Comparison of ENCODE assay signal across 21 cellular contexts in the genomic region with DNA sequence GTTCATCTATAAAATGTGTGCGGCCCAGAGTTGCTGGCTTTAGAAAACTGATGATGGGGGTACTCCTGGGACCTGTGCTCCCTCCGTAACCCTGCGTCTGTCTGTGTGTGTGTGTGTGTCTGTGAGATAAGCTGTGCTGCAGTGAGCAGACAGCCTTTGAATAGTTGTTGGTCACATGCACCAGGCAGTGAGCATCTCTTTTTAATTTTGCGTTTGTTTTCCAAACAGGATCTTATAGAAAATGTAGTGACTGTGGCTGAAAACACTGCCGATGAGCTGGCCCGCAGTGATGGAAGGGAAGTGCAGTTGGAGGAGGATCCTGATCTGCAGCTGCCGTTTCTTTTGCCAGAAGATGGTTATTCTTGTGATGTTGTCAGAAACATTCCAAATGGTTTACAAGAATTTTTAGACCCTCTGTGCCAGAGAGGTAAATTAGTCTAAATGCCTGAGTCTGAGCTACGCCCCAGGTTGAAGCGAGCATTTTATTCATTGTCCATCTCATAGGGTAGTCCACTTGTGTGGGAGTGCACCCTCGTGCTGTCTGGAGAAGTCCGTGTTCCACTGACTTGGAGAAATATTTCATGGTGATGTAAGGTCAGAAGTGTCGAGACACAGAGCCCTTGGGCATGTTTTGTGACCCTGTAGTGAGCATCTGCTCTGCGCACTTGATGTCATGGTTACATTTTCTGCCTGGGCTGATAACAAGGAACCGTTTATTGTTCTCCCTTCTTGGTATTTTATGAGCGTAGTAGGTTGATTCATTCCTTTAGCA.
"Had no signal": no experiment of that assay in that cellular context is flagged by ENCODE, and none has a peak within 500 bp of the region (broad histone marks: within the 10 kb centered on the region; RNA-seq: fewer than 3 reads in every experiment).

No MANE protein-coding gene starts in this region.

- H3K4me3 Mint-ChIP-seq: memory B cell; mesothelial cell of epicardium; nephron; stimulated activated effector memory CD8-positive, alpha-beta T cell treated with anti-CD3 and anti-CD28 coated beads, Interleukin-12 subunit alpha, Interleukin-12 subunit beta, amount 100 ng/mL, for 72 hours; type B pancreatic cell had no signal

- H3K27me3 Mint-ChIP-seq: memory B cell, naive B cell, type B pancreatic cell had no signal

- H3K4me1 ChIP-seq: esophagus squamous epithelium, foreskin keratinocyte, left ventricle myocardium inferior, lower lobe of right lung, right atrium auricular region, suprapubic skin, thyroid gland had no signal

- H3K27ac ChIP-seq: epithelial cell of prostate, esophagus squamous epithelium, foreskin keratinocyte, hepatocyte, left ventricle myocardium inferior, lower lobe of right lung, right atrium auricular region, suprapubic skin, thyroid gland had no signal

- DNase-seq: effector memory CD4-positive, alpha-beta T cell; esophagus squamous epithelium; foreskin keratinocyte; kidney; left cardiac atrium; left ventricle myocardium inferior; lower lobe of right lung; naive B cell; stimulated activated CD4-positive, alpha-beta T cell treated with anti-CD3 and anti-CD28 coated beads, Interleukin-4, amount 100 ng/mL, for 1 hour; stimulated activated CD8-positive, alpha-beta memory T cell treated with anti-CD3 and anti-CD28 coated beads, Interleukin-4, amount 100 ng/mL, for 48 hours; stimulated activated naive CD8-positive, alpha-beta T cell treated with anti-CD3 and anti-CD28 coated beads, Interleukin-15, Interleukin-2, amounts not matched to agents 100 U/mL and 50 U/mL, for 24 hours; thyroid gland had no signal

- H3K4me1 Mint-ChIP-seq: memory B cell; mesothelial cell of epicardium; naive B cell; nephron; stimulated activated effector memory CD8-positive, alpha-beta T cell treated with anti-CD3 and anti-CD28 coated beads, Interleukin-12 subunit alpha, Interleukin-12 subunit beta, amount 100 ng/mL, for 72 hours had no signal

- H3K27ac Mint-ChIP-seq: memory B cell; mesothelial cell of epicardium; nephron; stimulated activated effector memory CD8-positive, alpha-beta T cell treated with anti-CD3 and anti-CD28 coated beads, Interleukin-12 subunit alpha, Interleukin-12 subunit beta, amount 100 ng/mL, for 72 hours; type B pancreatic cell had no signal

- H3K9me3 Mint-ChIP-seq: memory B cell; mesothelial cell of epicardium; naive B cell; nephron; stimulated activated effector memory CD8-positive, alpha-beta T cell treated with anti-CD3 and anti-CD28 coated beads, Interleukin-12 subunit alpha, Interleukin-12 subunit beta, amount 100 ng/mL, for 72 hours; type B pancreatic cell had no signal

- H3K27me3 ChIP-seq: esophagus squamous epithelium, foreskin keratinocyte, hepatocyte, right atrium auricular region, suprapubic skin, thyroid gland had no signal

- H3K4me3 ChIP-seq: esophagus squamous epithelium, hepatocyte, left ventricle myocardium inferior, lower lobe of right lung, right atrium auricular region, suprapubic skin, thyroid gland had no signal

- H3K9me3 ChIP-seq: esophagus squamous epithelium, left ventricle myocardium inferior, lower lobe of right lung, right atrium auricular region, suprapubic skin, thyroid gland had no signal

- ATAC-seq: foreskin keratinocyte; lower lobe of right lung; stimulated activated naive CD8-positive, alpha-beta T cell treated with anti-CD3 and anti-CD28 coated beads, Interleukin-15, Interleukin-2, amounts not matched to agents 100 U/mL and 50 U/mL, for 24 hours had no signal
